ENCODE assay signal across 31 cellular contexts in genomic region chr2:216915548-216916128, GRCh38. TPM values are rescaled to one million over a fixed set of nuclear protein-coding genes. Genes with fewer than 3 reads are reported as not detected.
"Had no signal": no experiment of that assay in that cellular context is flagged by ENCODE, and none has a peak within 500 bp of the region (broad histone marks: within the 10 kb centered on the region; RNA-seq: fewer than 3 reads in every experiment).

No MANE protein-coding gene starts in this region.

- H3K4me3 Mint-ChIP-seq: activated CD8-positive, alpha-beta T cell treated with anti-CD3 and anti-CD28 coated beads, Interleukin-2, amount 10 ng/mL, durations not matched to agents 7 days and 5 days; activated naive CD4-positive, alpha-beta T cell treated with anti-CD3 and anti-CD28 coated beads, Interleukin-2, amount 50 U/mL, for 24 hours; activated T-helper 1 cell treated with anti-CD3 and anti-CD28 coated beads, Interleukin-12 subunit alpha, Interleukin-12 subunit beta, Interleukin-2, Interleukin-4 antibody, amounts not matched to agents 30 ng/mL and 10 ng/mL and 1 ng/mL, durations not matched to agents 14 hours and 24 hours and 36 hours; mesothelial cell of epicardium; naive thymus-derived CD8-positive, alpha-beta T cell; stimulated activated effector memory CD8-positive, alpha-beta T cell treated with anti-CD3 and anti-CD28 coated beads, Interleukin-12 subunit alpha, Interleukin-12 subunit beta, amount 100 ng/mL, for 72 hours; stimulated activated naive CD8-positive, alpha-beta T cell treated with anti-CD3 and anti-CD28 coated beads, Interleukin-15, amount 100 ng/mL, for 72 hours; T-cell; T-helper 2 cell treated with Interferon-gamma antibody and Interleukin-4, amounts not matched to agents 5 μg/mL and 100 μg/mL, for 36 hours had no signal

- H3K4me3 ChIP-seq: heart left ventricle, ovary, right lobe of liver, transverse colon had no signal

- H3K4me1 Mint-ChIP-seq: activated naive CD4-positive, alpha-beta T cell treated with anti-CD3 and anti-CD28 coated beads, Interleukin-2, amount 50 U/mL, for 24 hours; naive thymus-derived CD8-positive, alpha-beta T cell; stimulated activated effector memory CD8-positive, alpha-beta T cell treated with anti-CD3 and anti-CD28 coated beads, Interleukin-12 subunit alpha, Interleukin-12 subunit beta, amount 100 ng/mL, for 72 hours; stimulated activated naive CD8-positive, alpha-beta T cell treated with anti-CD3 and anti-CD28 coated beads, Interleukin-15, amount 100 ng/mL, for 72 hours; T-cell had no signal

- H3K27ac Mint-ChIP-seq: activated CD8-positive, alpha-beta T cell treated with anti-CD3 and anti-CD28 coated beads, Interleukin-2, amount 10 ng/mL, durations not matched to agents 7 days and 5 days; activated naive CD4-positive, alpha-beta T cell treated with anti-CD3 and anti-CD28 coated beads, Interleukin-2, amount 50 U/mL, for 24 hours; activated T-helper 1 cell treated with anti-CD3 and anti-CD28 coated beads, Interleukin-12 subunit alpha, Interleukin-12 subunit beta, Interleukin-2, Interleukin-4 antibody, amounts not matched to agents 30 ng/mL and 10 ng/mL and 1 ng/mL, durations not matched to agents 14 hours and 24 hours and 36 hours; mesothelial cell of epicardium; stimulated activated effector memory CD8-positive, alpha-beta T cell treated with anti-CD3 and anti-CD28 coated beads, Interleukin-12 subunit alpha, Interleukin-12 subunit beta, amount 100 ng/mL, for 72 hours; stimulated activated naive CD8-positive, alpha-beta T cell treated with anti-CD3 and anti-CD28 coated beads, Interleukin-15, amount 100 ng/mL, for 72 hours; T-cell; T-helper 2 cell treated with Interferon-gamma antibody and Interleukin-4, amounts not matched to agents 5 μg/mL and 100 μg/mL, for 36 hours had no signal

- H3K27me3 ChIP-seq: brain microvascular endothelial cell, heart left ventricle, neutrophil, ovary, right lobe of liver, transverse colon had no signal

- DNase-seq: activated CD4-positive, alpha-beta T cell treated with anti-CD3 and anti-CD28 coated beads for 1 hour; activated CD4-positive, alpha-beta T cell treated with anti-CD3 and anti-CD28 coated beads, Interleukin-2, amount 50 U/mL, for 1 hour; activated CD8-positive, alpha-beta T cell treated with anti-CD3 and anti-CD28 coated beads, Interleukin-2, amount 10 ng/mL, durations not matched to agents 7 days and 5 days; activated gamma-delta T cell treated with Interleukin-2 at 50 U/mL for 16 hours; aorta; brain microvascular endothelial cell; central memory CD4-positive, alpha-beta T cell; dermis blood vessel endothelial cell; effector CD8-positive, alpha-beta T cell; kidney; naive thymus-derived CD8-positive, alpha-beta T cell; ovary; right lobe of liver; small intestine; stimulated activated CD4-positive, alpha-beta T cell treated with anti-CD3 and anti-CD28 coated beads, Interleukin-2, amount 100 ng/mL, for 24 hours; stimulated activated naive CD8-positive, alpha-beta T cell treated with anti-CD3 and anti-CD28 coated beads, Interleukin-15, amount 100 ng/mL, for 72 hours; T-cell; transverse colon; WERI-Rb-1 had no signal

- H3K36me3 Mint-ChIP-seq: activated naive CD4-positive, alpha-beta T cell treated with anti-CD3 and anti-CD28 coated beads, Interleukin-2, amount 50 U/mL, for 24 hours; mesothelial cell of epicardium; naive thymus-derived CD8-positive, alpha-beta T cell; stimulated activated effector memory CD8-positive, alpha-beta T cell treated with anti-CD3 and anti-CD28 coated beads, Interleukin-12 subunit alpha, Interleukin-12 subunit beta, amount 100 ng/mL, for 72 hours; T-cell had no signal

- H3K9me3 Mint-ChIP-seq: activated naive CD4-positive, alpha-beta T cell treated with anti-CD3 and anti-CD28 coated beads, Interleukin-2, amount 50 U/mL, for 24 hours; activated T-helper 1 cell treated with anti-CD3 and anti-CD28 coated beads, Interleukin-12 subunit alpha, Interleukin-12 subunit beta, Interleukin-2, Interleukin-4 antibody, amounts not matched to agents 30 ng/mL and 10 ng/mL and 1 ng/mL, durations not matched to agents 14 hours and 24 hours and 36 hours; naive thymus-derived CD8-positive, alpha-beta T cell; stimulated activated naive CD8-positive, alpha-beta T cell treated with anti-CD3 and anti-CD28 coated beads, Interleukin-15, amount 100 ng/mL, for 72 hours; T-cell; T-helper 2 cell treated with Interferon-gamma antibody and Interleukin-4, amounts not matched to agents 5 μg/mL and 100 μg/mL, for 36 hours had no signal

- H3K9me3 ChIP-seq: heart left ventricle, neutrophil, ovary, right lobe of liver, transverse colon had no signal

- H3K36me3 ChIP-seq: brain microvascular endothelial cell, heart left ventricle, neutrophil, ovary, right lobe of liver, transverse colon, WERI-Rb-1 had no signal

- H3K27ac ChIP-seq: brain microvascular endothelial cell, neutrophil, ovary, right lobe of liver, transverse colon, WERI-Rb-1 had no signal

- H3K27me3 Mint-ChIP-seq: activated naive CD4-positive, alpha-beta T cell treated with anti-CD3 and anti-CD28 coated beads, Interleukin-2, amount 50 U/mL, for 24 hours; stimulated activated naive CD8-positive, alpha-beta T cell treated with anti-CD3 and anti-CD28 coated beads, Interleukin-15, amount 100 ng/mL, for 72 hours had no signal

- H3K4me1 ChIP-seq: right lobe of liver, transverse colon had no signal

- ATAC-seq: activated CD8-positive, alpha-beta T cell treated with anti-CD3 and anti-CD28 coated beads, Interleukin-2, amount 10 ng/mL, durations not matched to agents 7 days and 5 days; esophagus mucosa; naive thymus-derived CD8-positive, alpha-beta T cell; right lobe of liver; stimulated activated effector memory CD8-positive, alpha-beta T cell treated with anti-CD3 and anti-CD28 coated beads, Interleukin-12 subunit alpha, Interleukin-12 subunit beta, amount 100 ng/mL, for 72 hours; stimulated activated naive CD8-positive, alpha-beta T cell treated with anti-CD3 and anti-CD28 coated beads, Interleukin-15, amount 100 ng/mL, for 72 hours; T-cell had no signal

RNA-seq across cellular contexts. Expression of gene TNP1, which starts 55.8 kb away (rescaled TPM):
- total RNA-seq: activated CD8-positive, alpha-beta T cell treated with anti-CD3 and anti-CD28 coated beads, Interleukin-2, amount 10 ng/mL, durations not matched to agents 7 days and 5 days; activated T-helper 1 cell treated with anti-CD3 and anti-CD28 coated beads, Interleukin-12 subunit alpha, Interleukin-12 subunit beta, Interleukin-2, Interleukin-4 antibody, amounts not matched to agents 30 ng/mL and 10 ng/mL and 1 ng/mL, durations not matched to agents 14 hours and 24 hours and 36 hours; aorta; dermis blood vessel endothelial cell; endothelial cell of umbilical vein; esophagus mucosa; heart left ventricle; kidney; lung microvascular endothelial cell; mesothelial cell of epicardium; naive thymus-derived CD8-positive, alpha-beta T cell; ovary; pulmonary artery endothelial cell; right lobe of liver; T-cell; temporal lobe; transverse colon had no signal
- polyA plus RNA-seq: aorta; endothelial cell of umbilical vein; heart left ventricle; naive thymus-derived CD8-positive, alpha-beta T cell; ovary; small intestine had no signal
